1 cellular context compared by ENCODE assay signal in genomic region chr16:7313170-7313569, GRCh38.
TF ChIP-seq lines count a peak whose summit lies in the region.

No MANE protein-coding gene starts in this region.

TF ChIP-seq in HCT116, 20 proteins besides CTCF, POLR2A, EP300 and RAD21 (continued from another document):
- no peak for TF ChIP-seq ZBTB33 (IDR thresholded peaks at IDR 0.05; ENCODE audit: extremely low read depth, insufficient replicate concordance, low read length)
- TF ChIP-seq REST (IDR thresholded peaks at IDR 0.05; ENCODE audit: low read depth), result no peak
- TF ChIP-seq SIN3A (IDR thresholded peaks at IDR 0.05; ENCODE audit: low read depth), result no peak
- TF ChIP-seq CEBPB (IDR thresholded peaks at IDR 0.05; ENCODE audit: low read depth), result no peak
- TF ChIP-seq EZH2 (IDR thresholded peaks at IDR 0.05), result no peak
- TF ChIP-seq ZFX (IDR thresholded peaks at IDR 0.05), result no peak
- no peak for TF ChIP-seq SP1 (IDR thresholded peaks at IDR 0.05; ENCODE audit: low read depth)
- no peak for TF ChIP-seq TCF7L2 (IDR thresholded peaks at IDR 0.05; ENCODE audit: borderline replicate concordance, extremely low read depth, insufficient read depth, insufficient read length)
- TF ChIP-seq SRF (IDR thresholded peaks at IDR 0.05; ENCODE audit: low read depth), result no peak
- no peak for TF ChIP-seq EZH2phosphoT487 (IDR thresholded peaks at IDR 0.05; ENCODE audit: borderline replicate concordance)
- TF ChIP-seq ELF1 (IDR thresholded peaks at IDR 0.05; ENCODE audit: borderline replicate concordance, low read depth), result no peak
- no peak for TF ChIP-seq FOSL1 (IDR thresholded peaks at IDR 0.05; ENCODE audit: low read depth)
- TF ChIP-seq JUND (IDR thresholded peaks at IDR 0.05), result no peak
